8 cellular contexts compared by ENCODE assay signal in the genomic region with DNA sequence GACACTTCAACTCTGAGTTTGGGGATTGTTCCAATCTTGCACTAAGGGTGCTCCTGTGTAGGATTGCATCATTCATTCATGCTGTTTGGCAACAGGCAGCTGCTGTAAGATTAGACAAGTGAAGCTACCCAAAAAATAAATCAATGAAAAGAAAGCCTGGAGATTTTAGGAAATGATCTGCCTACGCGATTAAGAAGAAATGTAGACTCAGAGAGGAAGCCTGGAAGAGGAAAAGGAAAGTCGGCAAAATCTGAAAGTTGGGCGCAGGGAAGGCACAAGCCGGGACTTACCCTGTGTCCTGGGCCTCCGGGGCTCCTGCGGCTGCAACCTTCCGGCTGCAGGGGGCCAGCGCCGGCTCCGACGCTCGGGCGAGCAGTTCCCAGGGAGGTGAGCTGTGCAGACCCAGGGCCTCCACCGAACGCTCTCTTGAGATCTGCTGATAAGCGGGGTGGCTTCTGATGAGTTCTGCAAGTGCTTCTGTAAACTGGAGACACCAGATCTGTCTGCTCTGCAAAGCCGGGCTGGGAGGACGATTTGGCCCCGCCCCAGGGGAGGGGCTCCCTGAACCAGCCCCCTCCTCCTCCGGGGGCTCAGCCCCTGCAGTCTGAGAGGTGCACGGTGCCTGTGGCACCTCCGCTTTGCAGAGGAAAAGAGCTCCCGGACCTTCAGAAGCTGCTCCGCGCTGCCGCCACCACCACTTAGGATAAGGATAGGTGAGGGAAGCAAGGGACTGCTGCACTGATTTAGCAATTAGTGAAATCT. TPM values are rescaled to one million over a fixed set of nuclear protein-coding genes. Genes with fewer than 3 reads are reported as not detected.
A peak's percentile ranks its signal among the peaks of the same experiment; 100 is the strongest.
DNase-seq lines count a peak whose midpoint lies in the region; ATAC-seq, FAIRE-seq and TF ChIP-seq lines count a peak whose summit lies in the region.

No MANE protein-coding gene starts in this region.

- peak overlapping the region; percentile 83 for H3K27ac Mint-ChIP-seq in astrocyte (ENCODE audit: unreplicated experiment)

- no peak for TF ChIP-seq POLR2A in gastrocnemius medialis (IDR thresholded peaks at IDR 0.05)

- H3K9me3 Mint-ChIP-seq in astrocyte (ENCODE audit: unreplicated experiment), result no peaks in the 10 kb centered on the region

- H3K27ac ChIP-seq in astrocyte (ENCODE audit: low read depth, low read length) (peak overlapping the region; percentile 38), gastrocnemius medialis (peak overlapping the region in 2 of 4 donors; percentile 10 to 34)

- peak overlapping the region; percentile 96 for H3K4me3 Mint-ChIP-seq in astrocyte (ENCODE audit: unreplicated experiment)

- H3K4me1 Mint-ChIP-seq in astrocyte (ENCODE audit: low read depth, unreplicated experiment), result peaks cover 14% of the 10 kb centered on the region

- in situ Hi-C loops in GM13977 (cut with MboI; ENCODE audit: low pct_unique_long_range_greater_than_20kb, low sequenced_read_pairs, unreplicated experiment), result no loop called here
- in situ Hi-C loops in gastrocnemius medialis (cut with MboI; ENCODE audit: low sequenced_read_pairs in 4 of 4), result no loop called here

- H3K4me3 ChIP-seq in astrocyte (ENCODE audit: insufficient read depth, low read depth, low read length) (peak overlapping the region; percentile 76), gastrocnemius medialis (peak overlapping the region; percentile 57 to 74 (median 68))

- intact Hi-C loops in gastrocnemius medialis (cut with DNase I; ENCODE audit: low total_unique reads), result no loop called here

- TF ChIP-seq CTCF in GM13977 (IDR thresholded peaks at IDR 0.05; ENCODE audit: extremely low read depth, insufficient read depth, missing control alignments) (peak; percentile 26), astrocyte (IDR thresholded peaks at IDR 0.05; ENCODE audit: insufficient read depth, low read depth, low read length) (peak; percentile 12), gastrocnemius medialis (IDR thresholded peaks at IDR 0.05 in 4 of 5, conservative IDR thresholded peaks at IDR 0.05 in 1 of 5) (peak in 3 of 5 experiments; percentile 14 to 48 (median 19))

- peak overlapping the region; percentile 87 for H2AFZ ChIP-seq in astrocyte (ENCODE audit: low read depth, low read length)

- DNase-seq in GM13977 (ENCODE audit: low spot score), result peak; percentile 87
- DNase-seq in NCI-H1436 (lab: John Stamatoyannopoulos, UW), result peak; percentile 86
- peak; percentile 46 to 95 (median 54) for DNase-seq in T-helper 2 cell
- peak; percentile 56 for DNase-seq in astrocyte (ENCODE audit: low read depth)
- DNase-seq in iPS DF 19.7 (ENCODE audit: low read depth, low spot score), result peak; percentile 79
- DNase-seq in gastrocnemius medialis, result peak; percentile 12 to 23
- no peak for DNase-seq in NCI-H524 treated with DMSO at 0.1 percent for 48 hours (lab: John Stamatoyannopoulos, UW)

- no peaks in the 10 kb centered on the region for H4K20me1 ChIP-seq in astrocyte (ENCODE audit: insufficient read depth, low read length)

- FAIRE-seq in astrocyte (lab: Jason Lieb, UNC), result no peak

- H3K36me3 ChIP-seq in astrocyte (ENCODE audit: insufficient read depth, low read length), result no peaks in the 10 kb centered on the region
- H3K36me3 ChIP-seq in gastrocnemius medialis, result no peaks in the 10 kb centered on the region

- ATAC-seq in HG02763 (IDR thresholded peaks at IDR 0.05; ENCODE audit: unreplicated experiment), result peak; percentile 97
- peak; percentile 65 to 91 for ATAC-seq in gastrocnemius medialis

- H3K9me3 ChIP-seq in astrocyte (ENCODE audit: insufficient read depth, low read depth, low read length) (no peaks in the 10 kb centered on the region), gastrocnemius medialis (no peaks in the 10 kb centered on the region)

- H3K36me3 Mint-ChIP-seq in astrocyte (ENCODE audit: low read depth, unreplicated experiment), result peaks cover 6% of the 10 kb centered on the region

- peaks cover 4% of the 10 kb centered on the region for H3K79me2 ChIP-seq in astrocyte (ENCODE audit: insufficient read depth, low read length)

- peaks cover 5% of the 10 kb centered on the region for H3K4me1 ChIP-seq in astrocyte (ENCODE audit: insufficient read depth, low read length)
- H3K4me1 ChIP-seq in gastrocnemius medialis, result peaks cover 0 to 5% of the 10 kb centered on the region in 2 donors

- H3K27me3 ChIP-seq in astrocyte (ENCODE audit: insufficient read depth, low read length) (no peaks in the 10 kb centered on the region), gastrocnemius medialis (no peaks in the 10 kb centered on the region)

- H3K4me2 ChIP-seq in astrocyte (ENCODE audit: low read length), result peak overlapping the region; percentile 87

- peak overlapping the region; percentile 79 for H3K9ac ChIP-seq in astrocyte (ENCODE audit: low read length)

- no peaks in the 10 kb centered on the region for H3K27me3 Mint-ChIP-seq in astrocyte (ENCODE audit: low read depth, unreplicated experiment)

RNA-seq across cellular contexts. Expression of gene PSPH, which starts 17.4 kb away (rescaled TPM):
- total RNA-seq in astrocyte (69.2 and 72.7 TPM in 2 replicates), gastrocnemius medialis (1 to 10 TPM; 2.1 to 4.7 (median 3.9) TPM)

RNA-seq across cellular contexts. Expression of gene CCT6A, which starts 17.7 kb away (rescaled TPM):
- total RNA-seq in astrocyte (160 and 180 TPM in 2 replicates), gastrocnemius medialis (100 to 1,000 TPM in 3 of 4 donors, 10 to 100 TPM in 1; 95.9 to 158 (median 114) TPM)

RNA-seq across cellular contexts. Expression of gene SUMF2, which starts 30.2 kb away (rescaled TPM):
- total RNA-seq in astrocyte (87.8 and 96.0 TPM in 2 replicates), gastrocnemius medialis (10 to 100 TPM; 29.8 to 32.0 (median 31.1) TPM)

RNA-seq across cellular contexts. Expression of gene PHKG1, which starts 58.9 kb away (rescaled TPM):
- total RNA-seq in astrocyte, result not detected in 2 replicates
- 100 to 1,000 TPM in 1 of 4 donors, 10 to 100 TPM in 3; 30.1 to 211 (median 57.2) TPM for total RNA-seq in gastrocnemius medialis

Comparison
In these comparisons a context has a peak if more than half of its experiments do, and no peak if none do; other contexts are left out.
1. RNA of gene PSPH, which starts 17.4 kb away (total RNA-seq): 69.2 to 72.7 TPM in astrocyte; 2.1 to 4.7 TPM in gastrocnemius medialis; every median in the first group is over 10 times any median in the second.
2. Peak in every context shown above with its lines, with median percentiles within 50 percentile points of each other: CTCF ChIP-seq.